In the genomic region with DNA sequence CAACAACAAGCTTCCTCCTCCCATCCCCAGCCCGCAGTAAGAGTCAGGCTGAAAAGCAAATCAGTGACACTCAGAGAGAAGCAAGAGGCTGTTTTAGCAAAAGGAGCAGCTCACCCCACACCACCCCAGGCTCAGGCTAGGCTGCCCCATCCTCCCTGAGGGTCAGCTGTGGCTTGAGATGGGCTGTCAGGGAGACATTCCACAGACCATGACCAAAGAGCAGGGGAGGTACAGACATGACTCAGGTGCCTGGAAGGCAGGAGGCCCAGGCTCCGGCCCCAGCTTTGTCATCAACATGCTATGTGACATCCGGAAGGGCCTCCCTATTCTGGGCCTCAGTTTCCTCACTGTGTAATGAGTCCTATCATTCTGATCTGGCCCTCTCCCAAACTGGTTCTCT, we compare ENCODE assay signal across 14 cellular contexts. TPM values are rescaled to one million over a fixed set of nuclear protein-coding genes. Genes with fewer than 3 reads are reported as not detected.
DNase-seq lines count a peak whose midpoint lies in the region; TF ChIP-seq lines count a peak whose summit lies in the region.
"Had no signal": no experiment of that assay in that cellular context is flagged by ENCODE, and none has a peak within 500 bp of the region (broad histone marks: within the 10 kb centered on the region; RNA-seq: fewer than 3 reads in every experiment).

No MANE protein-coding gene starts in this region.

- no peak overlapping the region for H4K8ac ChIP-seq in trophoblast cell (ENCODE audit: low read depth, low read length)

- no peak overlapping the region for H2BK5ac ChIP-seq in trophoblast cell (ENCODE audit: low read depth, low read length, poor library complexity)

- H3K27me3 ChIP-seq in trophoblast cell (ENCODE audit: insufficient read depth, low read length) = no peaks in the 10 kb centered on the region

- peaks cover 7% of the 10 kb centered on the region for H3K79me1 ChIP-seq in trophoblast cell (ENCODE audit: low read length)

- POLR2A ChIA-PET in RWPE1 (lab: Yijun Ruan, JAX; ENCODE audit: low non-redundant PET) = no interaction called here

- peak overlapping the region; percentile 18 for H3K27ac ChIP-seq in trophoblast cell (ENCODE audit: low read depth, low read length)
- H3K27ac ChIP-seq in RWPE1 = no peak overlapping the region

- no CpG with 5 or more reads among the region's 3 CpGs for WGBS in trophoblast cell (ENCODE audit: extremely low coverage, insufficient coverage, insufficient read length)

- H3K9ac ChIP-seq in trophoblast cell (ENCODE audit: low read length) = no peak overlapping the region

- H4K12ac ChIP-seq in trophoblast cell (ENCODE audit: low read depth, low read length) = no peak overlapping the region

- no peak overlapping the region for H3K23ac ChIP-seq in trophoblast cell (ENCODE audit: low read length)

- H4K91ac ChIP-seq in trophoblast cell (ENCODE audit: low read depth, low read length) = peak overlapping the region; percentile 45

- H3K4ac ChIP-seq in trophoblast cell (ENCODE audit: low read depth, low read length) = no peak overlapping the region

- DNase-seq in AG20443 (ENCODE audit: low spot score) = peak; percentile 38
- DNase-seq in HK-2 (ENCODE audit: unreplicated experiment) = peak; percentile 39
- DNase-seq in amniotic epithelial cell (ENCODE audit: low read depth) = peak; percentile 6
- DNase-seq in trophoblast cell = peak in 1 of 2 donors; percentile 3
- no peak for DNase-seq in RWPE1 (ENCODE audit: low spot score)
- DNase-seq in LoVo (ENCODE audit: low spot score) = no peak
- no peak for DNase-seq in NCI-H2107 (lab: John Stamatoyannopoulos, UW)
- DNase-seq: CD8-positive, alpha-beta memory T cell; DND-41; H7; NCI-H1092 treated with DMSO at 0.1 percent for 48 hours; NCI-H1694; NCI-H446 had no signal

- no peak overlapping the region for H2AK5ac ChIP-seq in trophoblast cell (ENCODE audit: low read length)

- no peak for TF ChIP-seq CTCF in RWPE1 (conservative IDR thresholded peaks at IDR 0.05; ENCODE audit: low read depth)

- no peak overlapping the region for H2AFZ ChIP-seq in trophoblast cell (ENCODE audit: insufficient read depth, low read length, poor library complexity)

- CTCF ChIA-PET in RWPE1 (lab: Yijun Ruan, JAX) = no interaction called here

- H3K79me2 ChIP-seq in trophoblast cell (ENCODE audit: control insufficient read depth, insufficient read depth, low read length, poor library complexity) = no peaks in the 10 kb centered on the region

- no peak overlapping the region for H3K4me3 ChIP-seq in trophoblast cell (ENCODE audit: low read depth, low read length)

- peaks cover 16% of the 10 kb centered on the region in 2 experiments for H3K4me1 ChIP-seq in trophoblast cell (ENCODE audit: control insufficient read depth in 1 of 2, insufficient read depth in 2 of 2, low read length in 2 of 2)

- H3K18ac ChIP-seq in trophoblast cell (ENCODE audit: low read length) = no peak overlapping the region

- H3K4me2 ChIP-seq in trophoblast cell (ENCODE audit: low read length) = peak overlapping the region; percentile 8

- H3K14ac ChIP-seq in trophoblast cell (ENCODE audit: low read length) = no peak overlapping the region

- no peak overlapping the region for H2BK12ac ChIP-seq in trophoblast cell (ENCODE audit: low read length)

- H3K36me3 ChIP-seq in trophoblast cell (ENCODE audit: control insufficient read depth in 1 of 2, insufficient read depth in 2 of 2, low read length in 2 of 2) = peaks cover 2% of the 10 kb centered on the region in 2 experiments

- H3K9me3 ChIP-seq in trophoblast cell (ENCODE audit: insufficient read depth, low read depth, low read length) = peaks cover 2% of the 10 kb centered on the region

- no peak overlapping the region for H2BK120ac ChIP-seq in trophoblast cell (ENCODE audit: insufficient read depth, low read length, poor library complexity)

RNA-seq across cellular contexts. Expression of gene HCN4, which starts 24.7 kb away (rescaled TPM):
- 2.9 and 3.0 TPM in 2 replicates for polyA plus RNA-seq in trophoblast cell (2013)
- polyA plus RNA-seq: BJ; CD8-positive, alpha-beta memory T cell had no signal

Comparison
In these comparisons a context has a peak if more than half of its experiments do, and no peak if none do; other contexts are left out.
1. DNase-seq: peak in AG20443 (single experiment), HK-2 (single experiment) and amniotic epithelial cell (single experiment); none in RWPE1 (single experiment), LoVo (single experiment) and NCI-H2107 (single experiment).